In genomic region chr17:18959845-18960240, GRCh38 we compare ENCODE assay signal across 21 cellular contexts. TPM values are rescaled to one million over a fixed set of nuclear protein-coding genes. Genes with fewer than 3 reads are reported as not detected.
DNase-seq lines count a peak whose midpoint lies in the region; ATAC-seq, FAIRE-seq and TF ChIP-seq lines count a peak whose summit lies in the region.
"Had no signal": no experiment of that assay in that cellular context is flagged by ENCODE, and none has a peak within 500 bp of the region (broad histone marks: within the 10 kb centered on the region; RNA-seq: fewer than 3 reads in every experiment).

No MANE protein-coding gene starts in this region.

- H3K27me3 ChIP-seq in aorta (ENCODE audit: control insufficient read depth in 1 of 2, insufficient read depth in 2 of 2, low read length in 1 of 2) = no peaks in the 10 kb centered on the region
- H3K27me3 ChIP-seq: BE2C, MG63 had no signal

- POLR2A ChIA-PET in HEK293 (lab: Yijun Ruan, JAX) = no interaction called here

- DNase-seq in Right ventricle myocardium inferior (ENCODE audit: missing footprints) = peak; percentile 65
- no peak for DNase-seq in cardiac septum (ENCODE audit: low spot score)
- DNase-seq in kidney = peak; percentile 26
- peak; percentile 43 to 61 for DNase-seq in aorta
- DNase-seq in NOMO-1 (lab: John Stamatoyannopoulos, UW; ENCODE audit: unreplicated experiment in 2 of 2) = no peak
- DNase-seq in DMS79 (lab: John Stamatoyannopoulos, UW) = no peak
- DNase-seq: BE2C; CD4-positive, CD25-positive, alpha-beta regulatory T cell; HFFc6; MG63; NCI-H1417; NCI-H187; NCI-H446; NCI-H526; PC-9; RPMI8226 had no signal

- CTCF ChIA-PET in HEK293 (lab: Yijun Ruan, JAX) = interaction anchor here (0.7 to 3.7 kb wide), 7 partner anchors 11 to 600 kb away, joined by 3 to 31 read pairs (median 13); partner anchors contain the start of gene FAM83G

- H3K36me3 ChIP-seq in HEK293 (ENCODE audit: control insufficient read depth in 2 of 2, insufficient read depth in 1 of 2, low read length in 2 of 2) = no peaks in the 10 kb centered on the region
- H3K36me3 ChIP-seq in kidney (ENCODE audit: control insufficient read depth in 1 of 2, insufficient read depth in 2 of 2, low read length in 2 of 2) = peaks cover 2 to 6% of the 10 kb centered on the region in 2 donors
- no peaks in the 10 kb centered on the region for H3K36me3 ChIP-seq in aorta (ENCODE audit: control insufficient read depth in 1 of 2, insufficient read depth in 2 of 2, low read length in 1 of 2)
- H3K36me3 ChIP-seq: BE2C, MG63 had no signal

- H3K27ac ChIP-seq in HEK293 (ENCODE audit: extremely low read depth, low read depth, low read length) (no peak overlapping the region), kidney (ENCODE audit: low read depth in 2 of 2, low read length in 2 of 2) (no peak overlapping the region), aorta (ENCODE audit: low read depth in 1 of 2, low read length in 2 of 2) (no peak overlapping the region)
- H3K27ac ChIP-seq: PC-9 had no signal

- TF ChIP-seq CTCF in HEK293 (tag by site-specific recombination; IDR thresholded peaks at IDR 0.05) (no peak), kidney (IDR thresholded peaks at IDR 0.05; ENCODE audit: borderline replicate concordance, extremely low read depth, insufficient read depth) (no peak)

- no peak overlapping the region for H3K9ac ChIP-seq in kidney (ENCODE audit: low read length in 2 of 2)

- intact Hi-C loops in Right ventricle myocardium inferior (cut with DNase I) (no loop called here), cardiac septum (cut with DNase I) (no loop called here), kidney (cut with DNase I) (no loop called here), aorta (cut with DNase I) (loop anchor here in 1 of 2 donors (10.0 kb wide), 1 partner anchor 65 kb away; no protein-coding TSS in a partner anchor)

- no peaks in the 10 kb centered on the region for H3K4me1 ChIP-seq in HEK293 (ENCODE audit: control insufficient read depth, insufficient read depth, low read length)
- no peaks in the 10 kb centered on the region for H3K4me1 ChIP-seq in kidney (ENCODE audit: control insufficient read depth in 1 of 2, insufficient read depth in 1 of 2, low read depth in 1 of 2, low read length in 2 of 2)
- H3K4me1 ChIP-seq in aorta (ENCODE audit: control insufficient read depth in 1 of 2, insufficient read depth in 2 of 2, low read length in 2 of 2) = no peaks in the 10 kb centered on the region
- H3K4me1 ChIP-seq: BE2C had no signal

- no peak for FAIRE-seq in kidney (lab: Jason Lieb, UNC)
- FAIRE-seq: H54, K562 had no signal

- H3K9me3 ChIP-seq in HEK293 (ENCODE audit: control insufficient read depth, insufficient read depth, low read depth, low read length) (no peaks in the 10 kb centered on the region), kidney (ENCODE audit: control insufficient read depth in 1 of 2, low read length in 2 of 2) (no peaks in the 10 kb centered on the region), aorta (ENCODE audit: control insufficient read depth, low read length) (no peaks in the 10 kb centered on the region)
- H3K9me3 ChIP-seq: BE2C, MG63 had no signal

- H3K4me3 ChIP-seq in HEK293 (ENCODE audit: low read depth, low read length) (no peak overlapping the region), kidney (ENCODE audit: low read length in 2 of 2) (no peak overlapping the region), aorta (ENCODE audit: low read length in 2 of 2) (no peak overlapping the region)
- H3K4me3 ChIP-seq: K562, MG63, PC-9 had no signal

- WGBS in aorta, 2 donors = 92 to 93% methylated on average over 5 of the region's 5 CpGs

- ATAC-seq in Right ventricle myocardium inferior (no peak), aorta (ENCODE audit: low FRiP score) (no peak)

TF ChIP-seq in HEK293, 187 proteins besides CTCF, POLR2A, EP300 and RAD21:
- TF ChIP-seq RBAK (tag by site-specific recombination; IDR thresholded peaks at IDR 0.05) (no peak), ZNF248 (tag by site-specific recombination; IDR thresholded peaks at IDR 0.05) (no peak), ZEB2 (tag by site-specific recombination; IDR thresholded peaks at IDR 0.05) (peak; percentile 72)

RNA-seq across cellular contexts. Expression of gene SLC5A10, which starts 7.9 kb away (rescaled TPM):
- total RNA-seq in Right ventricle myocardium inferior (not detected), cardiac septum (0.13 TPM), kidney (9.7 TPM), aorta (not detected)
- polyA plus RNA-seq in kidney (ENCODE audit: insufficient read depth, low read depth, low replicate concordance) (16.5 TPM), aorta (under 1 TPM in 1 of 2 donors, not detected in 1; 0.23 TPM)
- total RNA-seq: A673; CD4-positive, CD25-positive, alpha-beta regulatory T cell; HFFc6; LHCN-M2 had no signal

RNA-seq across cellular contexts. Expression of gene FAM83G, which starts 44.7 kb away (rescaled TPM):
- 2.7 TPM for total RNA-seq in Right ventricle myocardium inferior
- 2.5 TPM for total RNA-seq in cardiac septum
- total RNA-seq in kidney = 8.0 TPM
- 4.9 TPM for polyA plus RNA-seq in kidney (ENCODE audit: insufficient read depth, low read depth, low replicate concordance)
- 10 to 100 TPM in 1 of 2 donors, 1 to 10 TPM in 1; 7.1 to 12.9 TPM for total RNA-seq in aorta
- 1 to 10 TPM; 2.5 to 3.4 TPM for polyA plus RNA-seq in aorta

Comparison
In these comparisons a context has a peak if more than half of its experiments do, and no peak if none do; other contexts are left out.
1. DNase-seq: peak in Right ventricle myocardium inferior (single experiment), kidney (single experiment) and aorta (2 of 2); none in cardiac septum (single experiment), NOMO-1 (0 of 2) and DMS79 (single experiment).